In the genomic region with DNA sequence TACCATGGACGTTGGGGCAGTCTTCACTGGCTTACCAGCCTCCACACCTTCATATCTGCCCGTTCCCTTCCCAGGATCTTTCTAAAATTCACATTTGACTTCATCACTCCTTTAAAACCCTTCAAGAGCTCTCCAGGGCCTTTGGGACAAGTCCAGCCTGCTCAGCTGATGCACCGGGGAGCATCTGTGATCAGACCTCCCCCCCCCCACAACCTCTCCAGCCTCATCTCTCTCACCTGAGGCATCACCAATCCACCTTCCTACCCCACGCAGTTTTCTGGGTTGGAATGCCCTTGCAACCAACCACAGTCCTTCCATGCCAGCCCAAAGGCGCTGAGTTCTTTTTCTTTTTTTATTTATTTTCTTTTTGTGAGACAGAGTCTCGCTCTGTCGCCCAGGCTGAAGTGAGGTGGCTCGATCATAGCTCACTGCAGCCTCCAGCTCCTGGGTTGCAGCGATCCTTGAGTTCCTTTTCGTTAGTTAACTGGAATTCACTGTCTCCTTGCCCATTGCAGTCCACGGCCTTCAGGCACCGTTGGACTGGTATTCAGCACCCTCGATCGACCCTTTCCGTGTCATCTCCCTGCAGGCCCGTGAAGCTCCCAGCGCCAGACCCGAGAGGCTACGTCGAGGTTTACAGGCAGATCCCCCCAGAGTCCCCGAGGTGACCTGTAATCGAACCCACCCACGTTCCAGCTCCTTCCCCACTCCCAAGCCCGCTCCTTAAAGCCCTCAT, we compare ENCODE assay signal across 8 cellular contexts. TPM values are rescaled to one million over a fixed set of nuclear protein-coding genes. Genes with fewer than 3 reads are reported as not detected.
DNase-seq lines count a peak whose midpoint lies in the region; ATAC-seq and TF ChIP-seq lines count a peak whose summit lies in the region.

No MANE protein-coding gene starts in this region.

- H3K27me3 ChIP-seq in BLaER1 treated with 17β-estradiol and CSF1 and Interleukin-3, amounts not matched to agents 10 nM and 100 nM, result no peaks in the 10 kb centered on the region
- H3K27me3 ChIP-seq in right atrium auricular region (no peaks in the 10 kb centered on the region), gastrocnemius medialis (no peaks in the 10 kb centered on the region)

- H4K20me1 ChIP-seq in BLaER1 treated with 17β-estradiol and CSF1 and Interleukin-3, amounts not matched to agents 10 nM and 100 nM, result peaks cover 0 to 41% (median 8%) of the 10 kb centered on the region in 11 experiments; a peak in 13 of 22 replicates

- in situ Hi-C loops in gastrocnemius medialis (cut with MboI; ENCODE audit: low sequenced_read_pairs in 4 of 4), result loop anchor here in 1 of 4 donors (10.0 kb wide), 1 partner anchor 59 kb away; no protein-coding TSS in a partner anchor

- H3K36me3 ChIP-seq in BLaER1 treated with 17β-estradiol and CSF1 and Interleukin-3, amounts not matched to agents 10 nM and 100 nM, result peaks cover 4 to 31% (median 17%) of the 10 kb centered on the region in 11 experiments; a peak in 21 of 22 replicates
- peaks cover 5% of the 10 kb centered on the region for H3K36me3 ChIP-seq in right atrium auricular region
- peaks cover 0 to 6% of the 10 kb centered on the region in 2 donors for H3K36me3 ChIP-seq in gastrocnemius medialis

- intact Hi-C loops in gastrocnemius medialis (cut with DNase I; ENCODE audit: low total_unique reads), result no loop called here

- H3K4me1 Mint-ChIP-seq in activated naive CD4-positive, alpha-beta T cell treated with anti-CD3 and anti-CD28 coated beads, Interleukin-2, amount 50 U/mL, for 24 hours, result peaks cover 32% of the 10 kb centered on the region

- peak overlapping the region; percentile 84 to 99 (median 90) for H3K4me3 ChIP-seq in BLaER1 treated with 17β-estradiol and CSF1 and Interleukin-3, amounts not matched to agents 10 nM and 100 nM
- H3K4me3 ChIP-seq in right atrium auricular region (peak overlapping the region; percentile 71 to 99), gastrocnemius medialis (peak overlapping the region; percentile 88 to 100 (median 93))

- H3K9me3 Mint-ChIP-seq in activated naive CD4-positive, alpha-beta T cell treated with anti-CD3 and anti-CD28 coated beads, Interleukin-2, amount 50 U/mL, for 24 hours, result no peaks in the 10 kb centered on the region

- no peaks in the 10 kb centered on the region for H3K27me3 Mint-ChIP-seq in activated naive CD4-positive, alpha-beta T cell treated with anti-CD3 and anti-CD28 coated beads, Interleukin-2, amount 50 U/mL, for 24 hours

- peaks cover 24 to 63% (median 48%) of the 10 kb centered on the region in 10 experiments for H3K4me1 ChIP-seq in BLaER1 treated with 17β-estradiol and CSF1 and Interleukin-3, amounts not matched to agents 10 nM and 100 nM
- peaks cover 0 to 17% of the 10 kb centered on the region in 2 donors for H3K4me1 ChIP-seq in right atrium auricular region
- H3K4me1 ChIP-seq in gastrocnemius medialis, result peaks cover 14 to 26% of the 10 kb centered on the region in 2 donors

- ATAC-seq in HG02840 (IDR thresholded peaks at IDR 0.05; ENCODE audit: low FRiP score, unreplicated experiment) (peak; percentile 5), gastrocnemius medialis (peak; percentile 5 to 7), GM18511 (IDR thresholded peaks at IDR 0.05; ENCODE audit: unreplicated experiment) (no peak), HG03135 (IDR thresholded peaks at IDR 0.05; ENCODE audit: unreplicated experiment) (no peak)

- peak overlapping the region; percentile 92 for H3K4me3 Mint-ChIP-seq in activated naive CD4-positive, alpha-beta T cell treated with anti-CD3 and anti-CD28 coated beads, Interleukin-2, amount 50 U/mL, for 24 hours

- H3K27ac ChIP-seq in BLaER1 treated with 17β-estradiol and CSF1 and Interleukin-3, amounts not matched to agents 10 nM and 100 nM, result peak overlapping the region; percentile 47 to 86 (median 80); a peak in 21 of 22 replicates
- peak overlapping the region; percentile 75 to 76 for H3K27ac ChIP-seq in right atrium auricular region
- H3K27ac ChIP-seq in gastrocnemius medialis, result peak overlapping the region; percentile 80 to 89 (median 84)

- peak overlapping the region; percentile 77 to 99 (median 93) for H3K4me2 ChIP-seq in BLaER1 treated with 17β-estradiol and CSF1 and Interleukin-3, amounts not matched to agents 10 nM and 100 nM

- H3K27ac Mint-ChIP-seq in activated naive CD4-positive, alpha-beta T cell treated with anti-CD3 and anti-CD28 coated beads, Interleukin-2, amount 50 U/mL, for 24 hours, result peak overlapping the region; percentile 90

- no peak for TF ChIP-seq POLR2A in gastrocnemius medialis (IDR thresholded peaks at IDR 0.05)

- H3K9me3 ChIP-seq in BLaER1 treated with 17β-estradiol and CSF1 and Interleukin-3, amounts not matched to agents 10 nM and 100 nM (replicated peaks in 1 of 11), result no peaks in the 10 kb centered on the region
- H3K9me3 ChIP-seq in right atrium auricular region, result no peaks in the 10 kb centered on the region
- H3K9me3 ChIP-seq in gastrocnemius medialis, result no peaks in the 10 kb centered on the region

- peaks cover 3% of the 10 kb centered on the region for H3K36me3 Mint-ChIP-seq in activated naive CD4-positive, alpha-beta T cell treated with anti-CD3 and anti-CD28 coated beads, Interleukin-2, amount 50 U/mL, for 24 hours

- peak overlapping the region; percentile 84 to 94 (median 87) for H3K9ac ChIP-seq in BLaER1 treated with 17β-estradiol and CSF1 and Interleukin-3, amounts not matched to agents 10 nM and 100 nM

- DNase-seq in right atrium auricular region (ENCODE audit: low spot score), result no peak
- no peak for DNase-seq in gastrocnemius medialis
- no peak for DNase-seq in SHP77 (lab: John Stamatoyannopoulos, UW)

- TF ChIP-seq CTCF in right atrium auricular region (IDR thresholded peaks at IDR 0.05) (no peak), gastrocnemius medialis (IDR thresholded peaks at IDR 0.05 in 4 of 5, conservative IDR thresholded peaks at IDR 0.05 in 1 of 5) (no peak)

RNA-seq across cellular contexts. Expression of gene ALKBH4, which starts 0.7 kb away (rescaled TPM):
- 10 to 100 TPM; 10.8 to 16.8 TPM for total RNA-seq in right atrium auricular region
- 10 to 100 TPM in 2 of 4 donors, 1 to 10 TPM in 2; 8.7 to 15.1 (median 10.9) TPM for total RNA-seq in gastrocnemius medialis

RNA-seq across cellular contexts. Expression of gene LRWD1, which starts 0.8 kb away (rescaled TPM):
- 10 to 100 TPM in 1 of 2 donors, 1 to 10 TPM in 1; 9.8 to 13.7 TPM for total RNA-seq in right atrium auricular region
- total RNA-seq in gastrocnemius medialis, result 10 to 100 TPM in 3 of 4 donors, 1 to 10 TPM in 1; 7.5 to 24.5 (median 18.0) TPM

RNA-seq across cellular contexts. Expression of gene POLR2J, which starts 14.7 kb away (rescaled TPM):
- total RNA-seq in right atrium auricular region (10 to 100 TPM; 19.2 to 34.8 TPM), gastrocnemius medialis (10 to 100 TPM; 25.7 to 67.9 (median 51.6) TPM)

RNA-seq across cellular contexts. Expression of gene ORAI2, which starts 30.6 kb away (rescaled TPM):
- total RNA-seq in right atrium auricular region (10 to 100 TPM in 1 of 2 donors, 1 to 10 TPM in 1; 5.9 to 13.3 TPM), gastrocnemius medialis (1 to 10 TPM; 1.8 to 4.1 (median 2.3) TPM)

RNA-seq across cellular contexts. Expression of gene RASA4B, which starts 53.6 kb away (rescaled TPM):
- 1 to 10 TPM; 4.3 to 7.5 TPM for total RNA-seq in right atrium auricular region
- 100 to 1,000 TPM in 2 of 4 donors, 10 to 100 TPM in 2; 38.0 to 127 (median 86.0) TPM for total RNA-seq in gastrocnemius medialis

Comparison
In these comparisons a context has a peak if more than half of its experiments do, and no peak if none do; other contexts are left out.
1. ATAC-seq: peak in HG02840 (single experiment) and gastrocnemius medialis (2 of 2); none in GM18511 (single experiment) and HG03135 (single experiment).
2. Peak in every context shown above with its lines, with median percentiles within 50 percentile points of each other: H3K27ac ChIP-seq and H3K4me3 ChIP-seq.